Comparison of ENCODE assay signal across 10 cellular contexts in genomic region chr11:2791521-2792375, GRCh38.
DNase-seq lines count a peak whose midpoint lies in the region; ATAC-seq and TF ChIP-seq lines count a peak whose summit lies in the region.
"Had no signal": no experiment of that assay in that cellular context is flagged by ENCODE, and none has a peak within 500 bp of the region (broad histone marks: within the 10 kb centered on the region; RNA-seq: fewer than 3 reads in every experiment).

No MANE protein-coding gene starts in this region.

- H3K4me1 Mint-ChIP-seq in CD4-positive, alpha-beta memory T cell, result peaks cover 0 to 4% (median 3%) of the 10 kb centered on the region in 4 donors
- peaks cover 3% of the 10 kb centered on the region for H3K4me1 Mint-ChIP-seq in activated T-cell treated with anti-CD3 and anti-CD28 coated beads, Interleukin-2, amount 50 U/mL, for 4 hours (ENCODE audit: low read depth)

- H3K36me3 Mint-ChIP-seq in CD4-positive, alpha-beta memory T cell, result peaks cover 3 to 4% of the 10 kb centered on the region in 2 donors
- peaks cover 3% of the 10 kb centered on the region for H3K36me3 Mint-ChIP-seq in activated T-cell treated with anti-CD3 and anti-CD28 coated beads, Interleukin-2, amount 50 U/mL, for 4 hours (ENCODE audit: insufficient read depth)

- POLR2A ChIA-PET in CD4-positive, alpha-beta memory T cell (lab: Charles Lee; ENCODE audit: partially characterized antibody), result interaction anchor here (0.6 kb wide), 1 partner anchor 206 kb away, joined by 4 read pairs; no protein-coding TSS in a partner anchor

- peak in 2 of 5 donors; percentile 20 to 26 for DNase-seq in CD4-positive, alpha-beta memory T cell
- DNase-seq in activated T-cell treated with anti-CD3 and anti-CD28 coated beads, Interleukin-2, amount 50 U/mL, for 4 hours, result peak; percentile 11
- DNase-seq in cardiac septum (ENCODE audit: low spot score) (peak; percentile 68), psoas muscle (peak; percentile 18 to 50), NCI-H128 (lab: John Stamatoyannopoulos, UW; ENCODE audit: unreplicated experiment) (no peak), HT-29 (ENCODE audit: low spot score) (no peak), midbrain (lab: John Stamatoyannopoulos, UW) (no peak)
- DNase-seq: dermis blood vessel endothelial cell, MM.1S had no signal

- H3K27ac ChIP-seq in CD4-positive, alpha-beta memory T cell (ENCODE audit: low read depth, low read length), result no peak overlapping the region
- H3K27ac ChIP-seq in psoas muscle, result no peak overlapping the region

- peak overlapping the region in 1 of 2 donors; percentile 64 for H3K4me3 ChIP-seq in CD4-positive, alpha-beta memory T cell (ENCODE audit: low read length in 2 of 2)
- H3K4me3 ChIP-seq in psoas muscle, result peak overlapping the region; percentile 60

- no peaks in the 10 kb centered on the region for H3K9me3 ChIP-seq in CD4-positive, alpha-beta memory T cell (ENCODE audit: control insufficient read depth in 1 of 2, low read length in 2 of 2)
- H3K9me3 ChIP-seq in psoas muscle, result no peaks in the 10 kb centered on the region

- peaks cover 4% of the 10 kb centered on the region for H3K4me1 ChIP-seq in CD4-positive, alpha-beta memory T cell (ENCODE audit: insufficient read depth, low read length)
- no peaks in the 10 kb centered on the region for H3K4me1 ChIP-seq in psoas muscle

- peak overlapping the region in 2 of 7 donors; percentile 42 to 60 for H3K27ac Mint-ChIP-seq in CD4-positive, alpha-beta memory T cell

- 18 to 29% (median 20%) methylated on average over 57 to 71 of the region's 71 CpGs for WGBS in psoas muscle, 3 donors

- no peaks in the 10 kb centered on the region for H3K27me3 ChIP-seq in CD4-positive, alpha-beta memory T cell (ENCODE audit: insufficient read depth, low read length)
- H3K27me3 ChIP-seq in psoas muscle (ENCODE audit: insufficient read depth in 3 of 3, low read length in 2 of 3), result peaks cover 0 to 24% (median 0%) of the 10 kb centered on the region in 3 donors

- ATAC-seq in activated T-cell treated with anti-CD3 and anti-CD28 coated beads, Interleukin-2, amount 50 U/mL, for 4 hours, result peak; percentile 77 to 90
- ATAC-seq in psoas muscle (peak in 1 of 4 donors; percentile 41), GM19467 (IDR thresholded peaks at IDR 0.05; ENCODE audit: unreplicated experiment) (no peak)

- intact Hi-C loops in CD4-positive, alpha-beta memory T cell (cut with micrococcal nuclease), result no loop called here
- intact Hi-C loops in cardiac septum (cut with DNase I) (no loop called here), psoas muscle (cut with DNase I) (no loop called here)

- H3K27me3 Mint-ChIP-seq in CD4-positive, alpha-beta memory T cell, result no peaks in the 10 kb centered on the region
- no peaks in the 10 kb centered on the region for H3K27me3 Mint-ChIP-seq in activated T-cell treated with anti-CD3 and anti-CD28 coated beads, Interleukin-2, amount 50 U/mL, for 4 hours (ENCODE audit: low read depth)

- no peaks in the 10 kb centered on the region for H3K36me3 ChIP-seq in CD4-positive, alpha-beta memory T cell (ENCODE audit: insufficient read depth, low read length)
- no peaks in the 10 kb centered on the region for H3K36me3 ChIP-seq in psoas muscle (ENCODE audit: insufficient read depth in 1 of 2, low read depth in 1 of 2)

- TF ChIP-seq CTCF in psoas muscle (IDR thresholded peaks at IDR 0.05), result no peak

- CTCF ChIA-PET in CD4-positive, alpha-beta memory T cell (lab: Charles Lee; ENCODE audit: partially characterized antibody), result no interaction called here

- peak overlapping the region; percentile 8 to 80 (median 65) for H3K4me3 Mint-ChIP-seq in CD4-positive, alpha-beta memory T cell
- H3K4me3 Mint-ChIP-seq in activated T-cell treated with anti-CD3 and anti-CD28 coated beads, Interleukin-2, amount 50 U/mL, for 4 hours, result peak overlapping the region; percentile 56

- peaks cover 0 to 2% (median 0%) of the 10 kb centered on the region in 8 donors for H3K9me3 Mint-ChIP-seq in CD4-positive, alpha-beta memory T cell
- H3K9me3 Mint-ChIP-seq in activated T-cell treated with anti-CD3 and anti-CD28 coated beads, Interleukin-2, amount 50 U/mL, for 4 hours, result no peaks in the 10 kb centered on the region

Comparison
In these comparisons a context has a peak if more than half of its experiments do, and no peak if none do; other contexts are left out.
1. DNase-seq: peak in activated T-cell treated with anti-CD3 and anti-CD28 coated beads, Interleukin-2, amount 50 U/mL, for 4 hours (single experiment), cardiac septum (single experiment) and psoas muscle (2 of 2); none in NCI-H128 (single experiment), HT-29 (single experiment) and midbrain (single experiment).